In the genomic region with DNA sequence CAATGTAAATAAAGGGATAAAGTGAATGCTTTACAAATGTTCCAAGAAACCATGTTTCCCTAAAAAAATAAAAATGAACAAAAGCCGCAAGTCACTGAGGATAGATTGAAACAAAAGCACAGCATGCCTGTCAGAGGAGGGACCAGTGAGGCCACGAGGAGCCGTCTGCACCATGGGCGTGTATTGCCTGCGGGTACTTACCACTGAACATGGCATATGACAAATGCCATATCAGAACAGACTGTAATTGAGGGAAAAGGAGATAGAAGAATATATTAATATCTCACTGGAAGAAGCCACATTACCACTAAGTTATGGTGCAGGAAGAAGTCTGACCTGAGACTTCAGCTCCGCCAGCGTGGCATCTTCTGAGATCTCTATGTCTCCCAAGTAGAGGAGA, we compare ENCODE assay signal across 30 cellular contexts.
"Had no signal": no experiment of that assay in that cellular context is flagged by ENCODE, and none has a peak within 500 bp of the region (broad histone marks: within the 10 kb centered on the region; RNA-seq: fewer than 3 reads in every experiment).

No MANE protein-coding gene starts in this region.

- H3K27ac Mint-ChIP-seq: activated B cell treated with CpG ODN at 0.5 μM for 24 hours; activated CD8-positive, alpha-beta T cell treated with anti-CD3 and anti-CD28 coated beads for 36 hours; activated T-helper 17 cell treated with anti-CD3 and anti-CD28 coated beads, Interleukin-2, amount 50 U/mL, for 72 hours; dendritic cell treated with granulocyte-macrophage colony-stimulating factor and Interleukin-4, amounts not matched to agents 40 ng/mL and 50 ng/mL, for 4 days; endodermal cell; nephron progenitor cell; progenitor cell of endocrine pancreas; T-helper 2 cell treated with Interferon-gamma antibody and Interleukin-4, amounts not matched to agents 5 μg/mL and 100 μg/mL, for 36 hours had no signal

- H3K4me3 Mint-ChIP-seq: activated B cell treated with CpG ODN at 0.5 μM for 24 hours; activated CD8-positive, alpha-beta T cell treated with anti-CD3 and anti-CD28 coated beads for 36 hours; activated T-cell treated with anti-CD3 and anti-CD28 coated beads, Interleukin-2, amount 50 U/mL, for 4 hours; activated T-helper 17 cell treated with anti-CD3 and anti-CD28 coated beads, Interleukin-2, amount 50 U/mL, for 72 hours; dendritic cell treated with granulocyte-macrophage colony-stimulating factor and Interleukin-4, amounts not matched to agents 40 ng/mL and 50 ng/mL, for 4 days; endodermal cell; naive B cell; nephron progenitor cell; T-helper 2 cell treated with Interferon-gamma antibody and Interleukin-4, amounts not matched to agents 5 μg/mL and 100 μg/mL, for 36 hours had no signal

- H3K4me3 ChIP-seq: heart right ventricle, left ventricle myocardium inferior, lung, ovary, sigmoid colon, thoracic aorta, upper lobe of left lung had no signal

- DNase-seq: activated B cell treated with CpG ODN at 0.5 μM for 24 hours; activated CD4-positive, alpha-beta T cell treated with anti-CD3 and anti-CD28 coated beads, Interleukin-2, amount 50 U/mL, for 1 hour; activated CD8-positive, alpha-beta T cell treated with anti-CD3 and anti-CD28 coated beads for 36 hours; activated gamma-delta T cell treated with Interleukin-2 at 50 U/mL for 16 hours; activated naive CD4-positive, alpha-beta T cell treated with anti-CD3 and anti-CD28 coated beads, Interleukin-2, amount 50 U/mL, for 16 hours; activated T-cell treated with anti-CD3 and anti-CD28 coated beads, Interleukin-2, amount 50 U/mL, for 4 hours; amniotic stem cell; brain microvascular endothelial cell; central memory CD4-positive, alpha-beta T cell; endodermal cell; foreskin fibroblast; heart right ventricle; kidney glomerular epithelial cell; left ventricle myocardium inferior; naive B cell; nephron progenitor cell; ovary; sigmoid colon; stimulated activated CD4-positive, alpha-beta T cell treated with anti-CD3 and anti-CD28 coated beads, Interleukin-15, amount 100 ng/mL, for 24 hours; stimulated activated CD4-positive, alpha-beta T cell treated with anti-CD3 and anti-CD28 coated beads, Interleukin-2, amount 100 ng/mL, for 24 hours; stimulated activated naive CD4-positive, alpha-beta T cell treated with Interleukin-2 at 50 U/mL for 16 hours; T-helper 1 cell; upper lobe of left lung had no signal

- H3K27ac ChIP-seq: heart right ventricle, left ventricle myocardium inferior, neutrophil, ovary, sigmoid colon, upper lobe of left lung had no signal

- H3K27me3 ChIP-seq: brain microvascular endothelial cell, heart right ventricle, neutrophil, ovary, sigmoid colon, upper lobe of left lung had no signal

- H3K9me3 Mint-ChIP-seq: activated B cell treated with CpG ODN at 0.5 μM for 24 hours; activated CD8-positive, alpha-beta T cell treated with anti-CD3 and anti-CD28 coated beads for 36 hours; activated T-cell treated with anti-CD3 and anti-CD28 coated beads, Interleukin-2, amount 50 U/mL, for 4 hours; activated T-helper 17 cell treated with anti-CD3 and anti-CD28 coated beads, Interleukin-2, amount 50 U/mL, for 72 hours; dendritic cell treated with granulocyte-macrophage colony-stimulating factor and Interleukin-4, amounts not matched to agents 40 ng/mL and 50 ng/mL, for 4 days; endodermal cell; naive B cell; nephron progenitor cell; T-helper 2 cell treated with Interferon-gamma antibody and Interleukin-4, amounts not matched to agents 5 μg/mL and 100 μg/mL, for 36 hours had no signal

- H3K4me1 Mint-ChIP-seq: activated B cell treated with CpG ODN at 0.5 μM for 24 hours; activated T-helper 17 cell treated with anti-CD3 and anti-CD28 coated beads, Interleukin-2, amount 50 U/mL, for 72 hours; endodermal cell had no signal

- H3K27me3 Mint-ChIP-seq: activated B cell treated with CpG ODN at 0.5 μM for 24 hours; activated CD8-positive, alpha-beta T cell treated with anti-CD3 and anti-CD28 coated beads for 36 hours; activated T-helper 17 cell treated with anti-CD3 and anti-CD28 coated beads, Interleukin-2, amount 50 U/mL, for 72 hours; dendritic cell treated with granulocyte-macrophage colony-stimulating factor and Interleukin-4, amounts not matched to agents 40 ng/mL and 50 ng/mL, for 4 days; naive B cell; progenitor cell of endocrine pancreas had no signal

- ATAC-seq: activated CD8-positive, alpha-beta T cell treated with anti-CD3 and anti-CD28 coated beads for 36 hours; activated T-cell treated with anti-CD3 and anti-CD28 coated beads, Interleukin-2, amount 50 U/mL, for 4 hours; activated T-helper 17 cell treated with anti-CD3 and anti-CD28 coated beads, Interleukin-2, amount 50 U/mL, for 72 hours; heart right ventricle had no signal

- H3K36me3 ChIP-seq: neutrophil, ovary, thoracic aorta had no signal

- H3K9me3 ChIP-seq: heart right ventricle, left ventricle myocardium inferior, neutrophil, ovary, sigmoid colon, thoracic aorta, upper lobe of left lung had no signal
